Comparison of ENCODE assay signal across 1 cellular context in the genomic region with DNA sequence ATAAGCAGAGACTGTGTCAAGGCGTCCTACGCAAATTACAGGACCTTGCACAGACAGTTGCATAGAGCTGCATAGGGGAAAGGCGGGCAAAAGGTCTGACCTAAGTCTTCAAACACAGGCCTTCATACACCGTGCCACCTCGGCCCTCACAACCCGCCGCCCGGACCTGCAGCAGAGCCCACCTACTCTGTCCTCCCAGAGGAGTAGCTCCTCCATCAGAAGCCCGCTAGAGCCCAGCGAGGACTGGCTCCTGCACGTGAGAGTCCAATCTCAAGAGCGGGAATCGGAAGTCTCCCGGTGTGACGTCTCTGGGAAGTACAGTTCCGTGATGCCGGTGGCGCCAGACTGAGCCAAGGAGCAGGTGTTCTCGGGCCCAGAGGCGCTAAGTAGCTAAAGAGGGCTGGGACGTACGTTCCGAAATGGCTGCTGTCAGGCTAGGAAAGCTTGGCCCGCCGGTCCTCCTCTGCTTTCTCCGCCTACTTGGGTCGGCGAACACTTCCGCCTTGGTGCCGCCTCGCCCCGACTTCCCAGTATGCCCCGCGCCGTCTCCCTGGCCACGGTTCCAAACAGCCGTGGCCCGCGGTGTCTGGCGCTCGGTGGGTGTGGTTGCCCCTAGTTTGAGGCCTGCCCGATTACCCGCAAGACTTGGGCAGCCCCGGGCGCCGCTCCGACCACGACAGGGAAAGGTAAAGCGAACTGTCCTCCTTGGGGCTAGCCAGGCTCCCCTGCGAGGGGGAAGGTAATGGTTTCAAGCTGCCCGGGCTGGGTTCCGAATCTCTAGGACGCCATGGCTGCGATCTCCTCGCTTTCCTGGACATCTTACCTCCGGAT.
TF ChIP-seq lines count a peak whose summit lies in the region.

A gene with protein sequence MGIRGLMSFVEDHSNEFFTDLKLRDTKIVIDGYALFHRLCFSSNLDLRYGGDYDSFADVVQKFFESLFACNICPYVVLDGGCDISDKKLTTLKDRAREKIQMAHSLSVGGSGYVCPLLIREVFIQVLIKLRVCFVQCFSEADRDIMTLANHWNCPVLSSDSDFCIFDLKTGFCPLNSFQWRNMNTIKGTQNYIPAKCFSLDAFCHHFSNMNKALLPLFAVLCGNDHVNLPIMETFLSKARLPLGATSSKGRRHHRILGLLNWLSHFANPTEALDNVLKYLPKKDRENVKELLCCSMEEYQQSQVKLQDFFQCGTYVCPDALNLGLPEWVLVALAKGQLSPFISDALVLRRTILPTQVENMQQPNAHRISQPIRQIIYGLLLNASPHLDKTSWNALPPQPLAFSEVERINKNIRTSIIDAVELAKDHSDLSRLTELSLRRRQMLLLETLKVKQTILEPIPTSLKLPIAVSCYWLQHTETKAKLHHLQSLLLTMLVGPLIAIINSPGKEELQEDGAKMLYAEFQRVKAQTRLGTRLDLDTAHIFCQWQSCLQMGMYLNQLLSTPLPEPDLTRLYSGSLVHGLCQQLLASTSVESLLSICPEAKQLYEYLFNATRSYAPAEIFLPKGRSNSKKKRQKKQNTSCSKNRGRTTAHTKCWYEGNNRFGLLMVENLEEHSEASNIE (minus strand): TSS at position 505 of the 831 bp plus-strand sequence. CDS start 1,519 bp downstream, outside the sequence.
A gene with protein sequence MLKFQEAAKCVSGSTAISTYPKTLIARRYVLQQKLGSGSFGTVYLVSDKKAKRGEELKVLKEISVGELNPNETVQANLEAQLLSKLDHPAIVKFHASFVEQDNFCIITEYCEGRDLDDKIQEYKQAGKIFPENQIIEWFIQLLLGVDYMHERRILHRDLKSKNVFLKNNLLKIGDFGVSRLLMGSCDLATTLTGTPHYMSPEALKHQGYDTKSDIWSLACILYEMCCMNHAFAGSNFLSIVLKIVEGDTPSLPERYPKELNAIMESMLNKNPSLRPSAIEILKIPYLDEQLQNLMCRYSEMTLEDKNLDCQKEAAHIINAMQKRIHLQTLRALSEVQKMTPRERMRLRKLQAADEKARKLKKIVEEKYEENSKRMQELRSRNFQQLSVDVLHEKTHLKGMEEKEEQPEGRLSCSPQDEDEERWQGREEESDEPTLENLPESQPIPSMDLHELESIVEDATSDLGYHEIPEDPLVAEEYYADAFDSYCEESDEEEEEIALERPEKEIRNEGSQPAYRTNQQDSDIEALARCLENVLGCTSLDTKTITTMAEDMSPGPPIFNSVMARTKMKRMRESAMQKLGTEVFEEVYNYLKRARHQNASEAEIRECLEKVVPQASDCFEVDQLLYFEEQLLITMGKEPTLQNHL (plus strand): TSS at position 557 of the 831 bp plus-strand sequence. CDS start 2,832 bp downstream, outside the sequence.

TF ChIP-seq in GM12878, 131 proteins besides CTCF, POLR2A, EP300 and RAD21 (continued from another document and continues in another):
- TF ChIP-seq, protein P1, sequence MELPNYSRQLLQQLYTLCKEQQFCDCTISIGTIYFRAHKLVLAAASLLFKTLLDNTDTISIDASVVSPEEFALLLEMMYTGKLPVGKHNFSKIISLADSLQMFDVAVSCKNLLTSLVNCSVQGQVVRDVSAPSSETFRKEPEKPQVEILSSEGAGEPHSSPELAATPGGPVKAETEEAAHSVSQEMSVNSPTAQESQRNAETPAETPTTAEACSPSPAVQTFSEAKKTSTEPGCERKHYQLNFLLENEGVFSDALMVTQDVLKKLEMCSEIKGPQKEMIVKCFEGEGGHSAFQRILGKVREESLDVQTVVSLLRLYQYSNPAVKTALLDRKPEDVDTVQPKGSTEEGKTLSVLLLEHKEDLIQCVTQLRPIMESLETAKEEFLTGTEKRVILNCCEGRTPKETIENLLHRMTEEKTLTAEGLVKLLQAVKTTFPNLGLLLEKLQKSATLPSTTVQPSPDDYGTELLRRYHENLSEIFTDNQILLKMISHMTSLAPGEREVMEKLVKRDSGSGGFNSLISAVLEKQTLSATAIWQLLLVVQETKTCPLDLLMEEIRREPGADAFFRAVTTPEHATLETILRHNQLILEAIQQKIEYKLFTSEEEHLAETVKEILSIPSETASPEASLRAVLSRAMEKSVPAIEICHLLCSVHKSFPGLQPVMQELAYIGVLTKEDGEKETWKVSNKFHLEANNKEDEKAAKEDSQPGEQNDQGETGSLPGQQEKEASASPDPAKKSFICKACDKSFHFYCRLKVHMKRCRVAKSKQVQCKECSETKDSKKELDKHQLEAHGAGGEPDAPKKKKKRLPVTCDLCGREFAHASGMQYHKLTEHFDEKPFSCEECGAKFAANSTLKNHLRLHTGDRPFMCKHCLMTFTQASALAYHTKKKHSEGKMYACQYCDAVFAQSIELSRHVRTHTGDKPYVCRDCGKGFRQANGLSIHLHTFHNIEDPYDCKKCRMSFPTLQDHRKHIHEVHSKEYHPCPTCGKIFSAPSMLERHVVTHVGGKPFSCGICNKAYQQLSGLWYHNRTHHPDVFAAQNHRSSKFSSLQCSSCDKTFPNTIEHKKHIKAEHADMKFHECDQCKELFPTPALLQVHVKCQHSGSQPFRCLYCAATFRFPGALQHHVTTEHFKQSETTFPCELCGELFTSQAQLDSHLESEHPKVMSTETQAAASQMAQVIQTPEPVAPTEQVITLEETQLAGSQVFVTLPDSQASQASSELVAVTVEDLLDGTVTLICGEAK (IDR thresholded peaks at IDR 0.05; ENCODE audit: borderline replicate concordance), result peak; percentile 52; the same call in 1 of the 2 replicates
- TF ChIP-seq JUND (IDR thresholded peaks at IDR 0.05; ENCODE audit: low read depth, low read length) (no peak), RB1 (IDR thresholded peaks at IDR 0.05; ENCODE audit: borderline replicate concordance) (peak; percentile 57; the same call in 1 of the 2 replicates), IRF4 (IDR thresholded peaks at IDR 0.05; ENCODE audit: low read depth, low read length) (0 out of 2 replicates have a peak, but pooled peaks have one; percentile 9), NR2F1 (conservative IDR thresholded peaks at IDR 0.05) (no peak), NBN (IDR thresholded peaks at IDR 0.05) (0 out of 2 replicates have a peak, but pooled peaks have one; percentile 65), SUZ12 (IDR thresholded peaks at IDR 0.05; ENCODE audit: unreplicated experiment) (no peak), CBFB (IDR thresholded peaks at IDR 0.05; ENCODE audit: low read depth) (no peak; the same call in 1 of the 2 replicates), FOXK2 (IDR thresholded peaks at IDR 0.05) (no peak), SREBF2 (IDR thresholded peaks at IDR 0.05; ENCODE audit: low read length) (no peak), MXI1 (IDR thresholded peaks at IDR 0.05; ENCODE audit: low read depth, low read length) (peak; percentile 90), RAD51 (IDR thresholded peaks at IDR 0.05) (no peak), IKZF1 (conservative IDR thresholded peaks at IDR 0.05) (peak; percentile 81), MTA3 (IDR thresholded peaks at IDR 0.05; ENCODE audit: borderline replicate concordance, low read length) (no peak), CREM (IDR thresholded peaks at IDR 0.05; ENCODE audit: low read depth) (peak; percentile 11; the same call in 1 of the 2 replicates), MYB (IDR thresholded peaks at IDR 0.05; ENCODE audit: borderline replicate concordance, low read depth, low read length) (no peak), YBX1 (IDR thresholded peaks at IDR 0.05) (no peak), IKZF2 (IDR thresholded peaks at IDR 0.05) (peak; percentile 43 to 45; a peak in 2 of 4 replicates), ESRRA (IDR thresholded peaks at IDR 0.05; ENCODE audit: low read length) (no peak), CREB1 (IDR thresholded peaks at IDR 0.05; ENCODE audit: low read depth) (0 out of 2 replicates have a peak, but pooled peaks have one; percentile 41), SIX5 (IDR thresholded peaks at IDR 0.05; ENCODE audit: low read depth, low read length, severe bottlenecking) (peak; percentile 76), NFIC (IDR thresholded peaks at IDR 0.05; ENCODE audit: low read depth, low read length) (no peak), SMAD1 (IDR thresholded peaks at IDR 0.05; ENCODE audit: low read depth, partially characterized antibody) (no peak), ZZZ3 (IDR thresholded peaks at IDR 0.05; ENCODE audit: control insufficient read depth, insufficient read length, low read depth) (no peak), EZH2 (IDR thresholded peaks at IDR 0.05; ENCODE audit: borderline replicate concordance, control insufficient read depth, low read depth, low read length) (no peak), TBL1XR1 (IDR thresholded peaks at IDR 0.05; ENCODE audit: low read depth, low read length) (no peak), NRF1 (conservative IDR thresholded peaks at IDR 0.05; ENCODE audit: low read depth, low read length) (no peak), POU2F2 (IDR thresholded peaks at IDR 0.05; ENCODE audit: borderline replicate concordance, low read depth, low read length) (no peak), ASH2L (IDR thresholded peaks at IDR 0.05; ENCODE audit: borderline replicate concordance, low read depth) (0 out of 2 replicates have a peak, but pooled peaks have one; percentile 21), CHD1 (IDR thresholded peaks at IDR 0.05; ENCODE audit: low read depth, low read length) (no peak), CHD4 (IDR thresholded peaks at IDR 0.05) (no peak)
- TF ChIP-seq, protein P2, sequence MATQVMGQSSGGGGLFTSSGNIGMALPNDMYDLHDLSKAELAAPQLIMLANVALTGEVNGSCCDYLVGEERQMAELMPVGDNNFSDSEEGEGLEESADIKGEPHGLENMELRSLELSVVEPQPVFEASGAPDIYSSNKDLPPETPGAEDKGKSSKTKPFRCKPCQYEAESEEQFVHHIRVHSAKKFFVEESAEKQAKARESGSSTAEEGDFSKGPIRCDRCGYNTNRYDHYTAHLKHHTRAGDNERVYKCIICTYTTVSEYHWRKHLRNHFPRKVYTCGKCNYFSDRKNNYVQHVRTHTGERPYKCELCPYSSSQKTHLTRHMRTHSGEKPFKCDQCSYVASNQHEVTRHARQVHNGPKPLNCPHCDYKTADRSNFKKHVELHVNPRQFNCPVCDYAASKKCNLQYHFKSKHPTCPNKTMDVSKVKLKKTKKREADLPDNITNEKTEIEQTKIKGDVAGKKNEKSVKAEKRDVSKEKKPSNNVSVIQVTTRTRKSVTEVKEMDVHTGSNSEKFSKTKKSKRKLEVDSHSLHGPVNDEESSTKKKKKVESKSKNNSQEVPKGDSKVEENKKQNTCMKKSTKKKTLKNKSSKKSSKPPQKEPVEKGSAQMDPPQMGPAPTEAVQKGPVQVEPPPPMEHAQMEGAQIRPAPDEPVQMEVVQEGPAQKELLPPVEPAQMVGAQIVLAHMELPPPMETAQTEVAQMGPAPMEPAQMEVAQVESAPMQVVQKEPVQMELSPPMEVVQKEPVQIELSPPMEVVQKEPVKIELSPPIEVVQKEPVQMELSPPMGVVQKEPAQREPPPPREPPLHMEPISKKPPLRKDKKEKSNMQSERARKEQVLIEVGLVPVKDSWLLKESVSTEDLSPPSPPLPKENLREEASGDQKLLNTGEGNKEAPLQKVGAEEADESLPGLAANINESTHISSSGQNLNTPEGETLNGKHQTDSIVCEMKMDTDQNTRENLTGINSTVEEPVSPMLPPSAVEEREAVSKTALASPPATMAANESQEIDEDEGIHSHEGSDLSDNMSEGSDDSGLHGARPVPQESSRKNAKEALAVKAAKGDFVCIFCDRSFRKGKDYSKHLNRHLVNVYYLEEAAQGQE (IDR thresholded peaks at IDR 0.05; ENCODE audit: low read depth, low read length), result no peak
- TF ChIP-seq, protein P3, sequence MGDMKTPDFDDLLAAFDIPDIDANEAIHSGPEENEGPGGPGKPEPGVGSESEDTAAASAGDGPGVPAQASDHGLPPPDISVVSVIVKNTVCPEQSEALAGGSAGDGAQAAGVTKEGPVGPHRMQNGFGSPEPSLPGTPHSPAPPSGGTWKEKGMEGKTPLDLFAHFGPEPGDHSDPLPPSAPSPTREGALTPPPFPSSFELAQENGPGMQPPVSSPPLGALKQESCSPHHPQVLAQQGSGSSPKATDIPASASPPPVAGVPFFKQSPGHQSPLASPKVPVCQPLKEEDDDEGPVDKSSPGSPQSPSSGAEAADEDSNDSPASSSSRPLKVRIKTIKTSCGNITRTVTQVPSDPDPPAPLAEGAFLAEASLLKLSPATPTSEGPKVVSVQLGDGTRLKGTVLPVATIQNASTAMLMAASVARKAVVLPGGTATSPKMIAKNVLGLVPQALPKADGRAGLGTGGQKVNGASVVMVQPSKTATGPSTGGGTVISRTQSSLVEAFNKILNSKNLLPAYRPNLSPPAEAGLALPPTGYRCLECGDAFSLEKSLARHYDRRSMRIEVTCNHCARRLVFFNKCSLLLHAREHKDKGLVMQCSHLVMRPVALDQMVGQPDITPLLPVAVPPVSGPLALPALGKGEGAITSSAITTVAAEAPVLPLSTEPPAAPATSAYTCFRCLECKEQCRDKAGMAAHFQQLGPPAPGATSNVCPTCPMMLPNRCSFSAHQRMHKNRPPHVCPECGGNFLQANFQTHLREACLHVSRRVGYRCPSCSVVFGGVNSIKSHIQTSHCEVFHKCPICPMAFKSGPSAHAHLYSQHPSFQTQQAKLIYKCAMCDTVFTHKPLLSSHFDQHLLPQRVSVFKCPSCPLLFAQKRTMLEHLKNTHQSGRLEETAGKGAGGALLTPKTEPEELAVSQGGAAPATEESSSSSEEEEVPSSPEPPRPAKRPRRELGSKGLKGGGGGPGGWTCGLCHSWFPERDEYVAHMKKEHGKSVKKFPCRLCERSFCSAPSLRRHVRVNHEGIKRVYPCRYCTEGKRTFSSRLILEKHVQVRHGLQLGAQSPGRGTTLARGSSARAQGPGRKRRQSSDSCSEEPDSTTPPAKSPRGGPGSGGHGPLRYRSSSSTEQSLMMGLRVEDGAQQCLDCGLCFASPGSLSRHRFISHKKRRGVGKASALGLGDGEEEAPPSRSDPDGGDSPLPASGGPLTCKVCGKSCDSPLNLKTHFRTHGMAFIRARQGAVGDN (IDR thresholded peaks at IDR 0.05), result peak; percentile 90
- TF ChIP-seq, protein P4, sequence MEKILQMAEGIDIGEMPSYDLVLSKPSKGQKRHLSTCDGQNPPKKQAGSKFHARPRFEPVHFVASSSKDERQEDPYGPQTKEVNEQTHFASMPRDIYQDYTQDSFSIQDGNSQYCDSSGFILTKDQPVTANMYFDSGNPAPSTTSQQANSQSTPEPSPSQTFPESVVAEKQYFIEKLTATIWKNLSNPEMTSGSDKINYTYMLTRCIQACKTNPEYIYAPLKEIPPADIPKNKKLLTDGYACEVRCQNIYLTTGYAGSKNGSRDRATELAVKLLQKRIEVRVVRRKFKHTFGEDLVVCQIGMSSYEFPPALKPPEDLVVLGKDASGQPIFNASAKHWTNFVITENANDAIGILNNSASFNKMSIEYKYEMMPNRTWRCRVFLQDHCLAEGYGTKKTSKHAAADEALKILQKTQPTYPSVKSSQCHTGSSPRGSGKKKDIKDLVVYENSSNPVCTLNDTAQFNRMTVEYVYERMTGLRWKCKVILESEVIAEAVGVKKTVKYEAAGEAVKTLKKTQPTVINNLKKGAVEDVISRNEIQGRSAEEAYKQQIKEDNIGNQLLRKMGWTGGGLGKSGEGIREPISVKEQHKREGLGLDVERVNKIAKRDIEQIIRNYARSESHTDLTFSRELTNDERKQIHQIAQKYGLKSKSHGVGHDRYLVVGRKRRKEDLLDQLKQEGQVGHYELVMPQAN (conservative IDR thresholded peaks at IDR 0.05), result peak; percentile 88
- TF ChIP-seq, protein P5, sequence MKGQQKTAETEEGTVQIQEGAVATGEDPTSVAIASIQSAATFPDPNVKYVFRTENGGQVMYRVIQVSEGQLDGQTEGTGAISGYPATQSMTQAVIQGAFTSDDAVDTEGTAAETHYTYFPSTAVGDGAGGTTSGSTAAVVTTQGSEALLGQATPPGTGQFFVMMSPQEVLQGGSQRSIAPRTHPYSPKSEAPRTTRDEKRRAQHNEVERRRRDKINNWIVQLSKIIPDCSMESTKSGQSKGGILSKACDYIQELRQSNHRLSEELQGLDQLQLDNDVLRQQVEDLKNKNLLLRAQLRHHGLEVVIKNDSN (IDR thresholded peaks at IDR 0.05; ENCODE audit: borderline replicate concordance, extremely low read length, insufficient read depth, low read depth, low read length), result no peak
